ENCODE assay signal across 6 cellular contexts in genomic region chrX:153742796-153743607, GRCh38. TPM values are rescaled to one million over a fixed set of nuclear protein-coding genes. Genes with fewer than 3 reads are reported as not detected.
"Had no signal": no experiment of that assay in that cellular context is flagged by ENCODE, and none has a peak within 500 bp of the region (broad histone marks: within the 10 kb centered on the region; RNA-seq: fewer than 3 reads in every experiment).

No MANE protein-coding gene starts in this region.

RNA-seq across cellular contexts. Expression of gene SRPK3, which starts 37.8 kb away (rescaled TPM):
- total RNA-seq: activated CD8-positive, alpha-beta memory T cell treated with anti-CD3 and anti-CD28 coated beads for 36 hours; activated T-cell treated with anti-CD3 and anti-CD28 coated beads, Interleukin-2, amount 50 U/mL, for 4 hours; activated T-helper 2 cell treated with anti-CD3 and anti-CD28 coated beads, Interferon-gamma antibody, Interleukin-2, Interleukin-4, amounts not matched to agents 10 μg/mL and 5 μg/mL and 100 μg/mL, durations not matched to agents 14 hours and 24 hours and 36 hours; progenitor cell of endocrine pancreas had no signal
- polyA plus RNA-seq: liver, neural cell had no signal
